Comparison of ENCODE assay signal across 8 cellular contexts in the genomic region with DNA sequence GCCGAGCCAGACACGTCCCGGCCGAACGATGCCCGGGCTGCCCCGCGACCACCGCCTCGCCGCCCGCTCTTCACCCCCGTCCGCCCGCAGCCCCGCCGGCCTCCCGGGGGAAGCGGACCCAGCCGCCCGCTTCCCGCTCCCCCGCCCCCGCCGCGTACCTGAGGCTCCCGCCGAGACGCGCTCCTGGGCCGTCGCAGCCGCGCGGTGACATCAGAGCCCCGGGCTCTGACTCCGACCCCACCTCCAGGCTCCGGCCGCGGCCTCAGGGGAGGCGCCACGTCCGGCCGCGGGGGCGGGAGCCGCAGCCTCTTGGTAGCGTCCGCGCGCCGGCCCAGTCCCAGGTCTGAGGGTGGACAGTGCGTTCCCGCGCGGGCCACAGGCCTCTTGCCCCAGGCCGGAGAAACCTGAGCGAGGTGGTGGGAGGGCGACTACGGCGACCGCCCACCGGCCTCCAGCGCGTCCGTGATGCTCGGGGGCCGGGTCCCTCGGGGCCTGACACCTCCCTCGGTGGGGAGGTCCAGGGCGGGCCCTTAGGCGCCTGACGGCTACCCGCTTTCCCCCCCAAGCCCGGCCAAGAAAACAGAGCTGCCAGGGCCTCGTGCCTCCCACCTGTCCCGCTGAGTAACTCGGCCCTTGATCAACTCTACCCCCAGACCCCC. TPM values are rescaled to one million over a fixed set of nuclear protein-coding genes. Genes with fewer than 3 reads are reported as not detected.
DNase-seq lines count a peak whose midpoint lies in the region; TF ChIP-seq lines count a peak whose summit lies in the region.

A gene with protein sequence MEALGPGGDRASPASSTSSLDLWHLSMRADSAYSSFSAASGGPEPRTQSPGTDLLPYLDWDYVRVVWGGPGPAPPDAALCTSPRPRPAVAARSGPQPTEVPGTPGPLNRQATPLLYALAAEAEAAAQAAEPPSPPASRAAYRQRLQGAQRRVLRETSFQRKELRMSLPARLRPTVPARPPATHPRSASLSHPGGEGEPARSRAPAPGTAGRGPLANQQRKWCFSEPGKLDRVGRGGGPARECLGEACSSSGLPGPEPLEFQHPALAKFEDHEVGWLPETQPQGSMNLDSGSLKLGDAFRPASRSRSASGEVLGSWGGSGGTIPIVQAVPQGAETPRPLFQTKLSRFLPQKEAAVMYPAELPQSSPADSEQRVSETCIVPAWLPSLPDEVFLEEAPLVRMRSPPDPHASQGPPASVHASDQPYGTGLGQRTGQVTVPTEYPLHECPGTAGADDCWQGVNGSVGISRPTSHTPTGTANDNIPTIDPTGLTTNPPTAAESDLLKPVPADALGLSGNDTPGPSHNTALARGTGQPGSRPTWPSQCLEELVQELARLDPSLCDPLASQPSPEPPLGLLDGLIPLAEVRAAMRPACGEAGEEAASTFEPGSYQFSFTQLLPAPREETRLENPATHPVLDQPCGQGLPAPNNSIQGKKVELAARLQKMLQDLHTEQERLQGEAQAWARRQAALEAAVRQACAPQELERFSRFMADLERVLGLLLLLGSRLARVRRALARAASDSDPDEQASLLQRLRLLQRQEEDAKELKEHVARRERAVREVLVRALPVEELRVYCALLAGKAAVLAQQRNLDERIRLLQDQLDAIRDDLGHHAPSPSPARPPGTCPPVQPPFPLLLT (minus strand): TSS at position 212 of the 659 bp plus-strand sequence. CDS start 4,507 bp downstream, outside the sequence.

- H3K27ac Mint-ChIP-seq in activated naive CD4-positive, alpha-beta T cell treated with anti-CD3 and anti-CD28 coated beads, Interleukin-2, amount 10 ng/mL, durations not matched to agents 7 days and 5 days, result no peak within 1 kb of the TSS

- peaks cover 8% of the 10 kb centered on the region for H3K4me1 ChIP-seq in Karpas-422 (ENCODE audit: low read length)
- peaks cover 2 to 15% of the 10 kb centered on the region in 2 experiments for H3K4me1 ChIP-seq in neutrophil (ENCODE audit: control insufficient read depth in 1 of 2, insufficient read depth in 1 of 2, low read depth in 1 of 2, low read length in 1 of 2)

- H3K27me3 ChIP-seq in Karpas-422 (ENCODE audit: low read length) (no peaks in the 10 kb centered on the region), neutrophil (peaks cover 97% of the 10 kb centered on the region)

- no peak within 1 kb of the TSS for H3K27ac ChIP-seq in Karpas-422 (ENCODE audit: low read length)
- no peak within 1 kb of the TSS for H3K27ac ChIP-seq in neutrophil

- 0 out of 2 replicates have a peak, but pooled peaks cover 3% of the 10 kb centered on the region for H4K20me1 ChIP-seq in Karpas-422 (ENCODE audit: insufficient read depth, low read depth, low read length)

- CTCF ChIA-PET in activated naive CD4-positive, alpha-beta T cell treated with anti-CD3 and anti-CD28 coated beads, Interleukin-2, amount 10 ng/mL, durations not matched to agents 7 days and 5 days (lab: Charles Lee), result interaction anchor here (1.1 to 3.2 kb wide), 7 partner anchors 11 to 442 kb away, joined by 3 to 26 read pairs (median 3); no protein-coding TSS in a partner anchor

- peak within 1 kb of the TSS; percentile 96 for H2AFZ ChIP-seq in Karpas-422 (ENCODE audit: low read length)

- peak within 1 kb of the TSS; percentile 84 for H3K4me2 ChIP-seq in Karpas-422 (ENCODE audit: low read depth, low read length, poor library complexity, severe bottlenecking)

- H3K27me3 Mint-ChIP-seq in activated naive CD4-positive, alpha-beta T cell treated with anti-CD3 and anti-CD28 coated beads, Interleukin-2, amount 10 ng/mL, durations not matched to agents 7 days and 5 days, result peaks cover 80% of the 10 kb centered on the region

- H3K9me3 Mint-ChIP-seq in activated naive CD4-positive, alpha-beta T cell treated with anti-CD3 and anti-CD28 coated beads, Interleukin-2, amount 10 ng/mL, durations not matched to agents 7 days and 5 days, result no peaks in the 10 kb centered on the region

- no peaks in the 10 kb centered on the region for H3K36me3 ChIP-seq in Karpas-422 (ENCODE audit: insufficient read depth, low read length)
- H3K36me3 ChIP-seq in neutrophil, result no peaks in the 10 kb centered on the region

- peaks cover 13% of the 10 kb centered on the region for H3K4me1 Mint-ChIP-seq in activated naive CD4-positive, alpha-beta T cell treated with anti-CD3 and anti-CD28 coated beads, Interleukin-2, amount 10 ng/mL, durations not matched to agents 7 days and 5 days

- H3K4me3 ChIP-seq in Karpas-422 (ENCODE audit: low read length) (peak within 1 kb of the TSS; percentile 85), neutrophil (ENCODE audit: low read depth in 1 of 2, low read length in 1 of 2) (peak within 1 kb of the TSS; percentile 32 to 51)

- H3K9me3 ChIP-seq in Karpas-422 (ENCODE audit: low read length), result no peaks in the 10 kb centered on the region
- no peaks in the 10 kb centered on the region for H3K9me3 ChIP-seq in neutrophil

- no peaks in the 10 kb centered on the region for H3K79me2 ChIP-seq in Karpas-422 (ENCODE audit: low read length)

- no peak for TF ChIP-seq CTCF in neutrophil (IDR thresholded peaks at IDR 0.05)

- peak within 1 kb of the TSS; percentile 82 for H3K9ac ChIP-seq in Karpas-422 (ENCODE audit: low read length)

- H3K36me3 Mint-ChIP-seq in activated naive CD4-positive, alpha-beta T cell treated with anti-CD3 and anti-CD28 coated beads, Interleukin-2, amount 10 ng/mL, durations not matched to agents 7 days and 5 days, result no peaks in the 10 kb centered on the region

- H3K4me3 Mint-ChIP-seq in activated naive CD4-positive, alpha-beta T cell treated with anti-CD3 and anti-CD28 coated beads, Interleukin-2, amount 10 ng/mL, durations not matched to agents 7 days and 5 days, result peak within 1 kb of the TSS; percentile 82

- DNase-seq in activated naive CD4-positive, alpha-beta T cell treated with anti-CD3 and anti-CD28 coated beads, Interleukin-2, amount 10 ng/mL, durations not matched to agents 7 days and 5 days, result no peak
- DNase-seq in activated naive CD4-positive, alpha-beta T cell treated with Interleukin-2 at 50 U/mL for 16 hours, result no peak
- peak; percentile 34 for DNase-seq in GOT3 (lab: John Stamatoyannopoulos, UW)
- peak; percentile 72 for DNase-seq in Karpas-422
- DNase-seq in activated CD8-positive, alpha-beta memory T cell treated with anti-CD3 and anti-CD28 coated beads, Interleukin-2, amount 50 U/mL, for 4 hours, result peak; percentile 25
- DNase-seq in germinal center (ENCODE audit: low spot score), result peak; percentile 47
- DNase-seq in SHP77 treated with DMSO at 0.1 percent for 48 hours (lab: John Stamatoyannopoulos, UW), result no peak

- no peaks in the 10 kb centered on the region for H3K9me2 ChIP-seq in Karpas-422 (replicated peaks; ENCODE audit: insufficient read depth, low read length)

RNA-seq across cellular contexts. Expression of the gene that starts here (rescaled TPM):
- 1.6 and 1.8 TPM in 2 replicates for total RNA-seq in Karpas-422 (2014; rRNA removed; shearing (Covaris generic); ENCODE audit: low replicate concordance)

Comparison
In these comparisons a context has a peak if more than half of its experiments do, and no peak if none do; other contexts are left out.
1. DNase-seq: peak in GOT3 (single experiment), Karpas-422 (single experiment), activated CD8-positive, alpha-beta memory T cell treated with anti-CD3 and anti-CD28 coated beads, Interleukin-2, amount 50 U/mL, for 4 hours (single experiment) and germinal center (single experiment); none in activated naive CD4-positive, alpha-beta T cell treated with anti-CD3 and anti-CD28 coated beads, Interleukin-2, amount 10 ng/mL, durations not matched to agents 7 days and 5 days (single experiment), activated naive CD4-positive, alpha-beta T cell treated with Interleukin-2 at 50 U/mL for 16 hours (single experiment) and SHP77 treated with DMSO at 0.1 percent for 48 hours (single experiment).